8 cellular contexts compared by ENCODE assay signal in the genomic region with DNA sequence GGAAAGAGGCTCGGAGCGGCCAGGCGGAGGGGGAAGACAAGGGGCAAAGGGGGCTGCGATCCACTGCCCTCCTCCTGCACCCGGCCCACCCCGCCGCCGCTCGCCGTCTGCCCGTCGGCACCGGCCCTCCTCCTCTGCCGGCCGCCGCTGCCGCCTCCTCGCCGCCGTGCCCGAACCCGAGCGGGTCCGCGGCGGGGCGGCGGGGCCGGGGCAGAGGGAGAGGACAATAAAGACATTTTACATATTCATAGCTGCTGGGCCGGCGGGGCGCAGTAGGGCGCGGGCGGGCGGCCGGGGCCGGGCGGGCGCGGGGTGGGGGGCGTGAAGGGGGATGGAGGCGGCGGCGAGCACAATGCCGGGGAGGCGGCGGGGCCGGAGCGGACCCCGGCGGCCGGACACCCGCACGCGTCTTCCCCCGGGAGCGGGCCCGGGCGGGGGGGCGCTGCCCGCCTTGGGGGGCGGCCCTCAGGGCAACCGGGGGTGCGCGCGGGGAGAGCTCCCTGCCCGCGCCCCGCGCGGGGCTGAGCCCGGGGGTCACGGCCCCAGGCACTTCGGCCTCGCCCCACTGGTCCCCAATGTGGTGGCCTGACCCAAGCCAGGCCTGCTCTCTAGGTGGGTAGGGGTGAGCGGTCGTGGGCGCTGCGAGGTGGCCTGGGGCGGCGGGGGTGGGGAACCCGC. TPM values are rescaled to one million over a fixed set of nuclear protein-coding genes. Genes with fewer than 3 reads are reported as not detected.
A peak's percentile ranks its signal among the peaks of the same experiment; 100 is the strongest.
DNase-seq lines count a peak whose midpoint lies in the region; ATAC-seq and TF ChIP-seq lines count a peak whose summit lies in the region.

No MANE protein-coding gene starts in this region.

- no peaks in the 10 kb centered on the region for H3K9me3 ChIP-seq in adipocyte (ENCODE audit: control insufficient read depth, low read length)
- H3K9me3 ChIP-seq in iPS DF 6.9 (ENCODE audit: control insufficient read depth, insufficient read depth, low read length) = no peaks in the 10 kb centered on the region
- no peaks in the 10 kb centered on the region for H3K9me3 ChIP-seq in skeletal muscle tissue (ENCODE audit: control insufficient read depth in 3 of 3, low read length in 3 of 3)

- peak overlapping the region; percentile 59; the same call in 1 of the 2 replicates for H2AFZ ChIP-seq in KMS-11 (ENCODE audit: low read depth)

- CTCF ChIA-PET in HEK293T (lab: Yijun Ruan, JAX) = interaction anchor here (1.7 kb wide), 1 partner anchor 11 kb away, joined by 8 read pairs; no protein-coding TSS in a partner anchor

- DNase-seq in GM06990 (ENCODE audit: extremely low read depth, insufficient read length) (no peak), adipocyte (ENCODE audit: low read depth) (peak; percentile 56), iPS DF 6.9 (ENCODE audit: low read depth, low spot score) (no peak), GM13976 (ENCODE audit: low spot score) (no peak), HEK293T (ENCODE audit: extremely low spot score) (no peak)

- peak overlapping the region; percentile 84 for H3K4me3 ChIP-seq in GM06990 (replicated peaks; ENCODE audit: low read depth, low read length)
- no peak overlapping the region for H3K4me3 ChIP-seq in KMS-11 (IDR thresholded peaks at IDR 0.05; ENCODE audit: insufficient read depth, low read depth, low read length)
- peak overlapping the region; percentile 91 for H3K4me3 ChIP-seq in adipocyte (ENCODE audit: low read length)
- peak overlapping the region; percentile 86; the same call in 1 of the 2 replicates for H3K4me3 ChIP-seq in iPS DF 6.9 (ENCODE audit: low read length)
- peak overlapping the region; percentile 56 to 81 (median 77) for H3K4me3 ChIP-seq in skeletal muscle tissue (ENCODE audit: low read length in 3 of 3)

- no peaks in the 10 kb centered on the region for H3K36me3 ChIP-seq in GM06990 (ENCODE audit: control insufficient read depth, insufficient read depth, low read length)
- H3K36me3 ChIP-seq in KMS-11 (ENCODE audit: insufficient read depth) = no peaks in the 10 kb centered on the region
- no peaks in the 10 kb centered on the region for H3K36me3 ChIP-seq in adipocyte (ENCODE audit: control insufficient read depth, insufficient read depth, low read length, severe bottlenecking)
- H3K36me3 ChIP-seq in iPS DF 6.9 (ENCODE audit: control insufficient read depth, insufficient read depth, low read length) = no peaks in the 10 kb centered on the region
- H3K36me3 ChIP-seq in skeletal muscle tissue (ENCODE audit: control insufficient read depth in 3 of 3, insufficient read depth in 3 of 3, low read length in 3 of 3) = no peaks in the 10 kb centered on the region

- H3K4me1 ChIP-seq in KMS-11 (ENCODE audit: low read depth, poor library complexity, severe bottlenecking) = peaks cover 43% of the 10 kb centered on the region
- peaks cover 24% of the 10 kb centered on the region for H3K4me1 ChIP-seq in adipocyte (ENCODE audit: control insufficient read depth, insufficient read depth, low read length)
- no peaks in the 10 kb centered on the region for H3K4me1 ChIP-seq in iPS DF 6.9 (ENCODE audit: control insufficient read depth, insufficient read depth, low read length)
- H3K4me1 ChIP-seq in skeletal muscle tissue (ENCODE audit: control insufficient read depth in 3 of 3, insufficient read depth in 3 of 3, low read length in 3 of 3) = peaks cover 12 to 15% (median 15%) of the 10 kb centered on the region in 3 donors

- peak overlapping the region; percentile 99 for H3K27ac ChIP-seq in KMS-11
- no peak overlapping the region for H3K27ac ChIP-seq in iPS DF 6.9 (ENCODE audit: low read length)
- peak overlapping the region; percentile 98 for H3K27ac ChIP-seq in skeletal muscle tissue (ENCODE audit: low read depth, low read length)

- POLR2A ChIA-PET in HEK293T (lab: Yijun Ruan, JAX) = interaction anchor here (0.7 to 2.7 kb wide), 16 partner anchors 11 to 467 kb away, joined by 3 to 31 read pairs (median 6); no protein-coding TSS in a partner anchor

- H3K27me3 ChIP-seq in GM06990 (replicated peaks; ENCODE audit: control insufficient read depth, insufficient read depth, low read length) (no peaks in the 10 kb centered on the region), KMS-11 (ENCODE audit: insufficient read depth, low read depth) (no peaks in the 10 kb centered on the region), adipocyte (replicated peaks; ENCODE audit: control insufficient read depth, insufficient read depth, low read length) (no peaks in the 10 kb centered on the region), iPS DF 6.9 (ENCODE audit: control insufficient read depth, insufficient read depth, low read length) (no peaks in the 10 kb centered on the region), skeletal muscle tissue (ENCODE audit: control insufficient read depth in 3 of 3, insufficient read depth in 3 of 3, low read length in 3 of 3) (no peaks in the 10 kb centered on the region)

- no peak for TF ChIP-seq CTCF in GM06990 (IDR thresholded peaks at IDR 0.05; ENCODE audit: insufficient read depth, low read length, poor library complexity, severe bottlenecking)
- no peak for TF ChIP-seq CTCF in KMS-11 (conservative IDR thresholded peaks at IDR 0.05; ENCODE audit: low read depth, low read length)
- no peak for TF ChIP-seq CTCF in GM13976 (IDR thresholded peaks at IDR 0.05; ENCODE audit: borderline replicate concordance, control extremely low read depth, extremely low read depth, insufficient read depth, missing control alignments)

- H3K79me2 ChIP-seq in KMS-11 (ENCODE audit: insufficient read depth, low read depth) = peaks cover 43% of the 10 kb centered on the region

- no peaks in the 10 kb centered on the region for H4K20me1 ChIP-seq in KMS-11 (ENCODE audit: insufficient read depth)

- peak overlapping the region; percentile 98 for H3K9ac ChIP-seq in KMS-11
- peak overlapping the region; percentile 87 for H3K9ac ChIP-seq in adipocyte (ENCODE audit: low read length)
- peak overlapping the region; percentile 61 to 85 (median 84) for H3K9ac ChIP-seq in skeletal muscle tissue (ENCODE audit: low read depth in 1 of 3, low read length in 3 of 3)

- no CpG with 5 or more reads among the region's 83 CpGs for WGBS in iPS DF 6.9 (ENCODE audit: insufficient coverage, insufficient read length)

- in situ Hi-C loops in GM13976 (cut with MboI; ENCODE audit: low sequenced_read_pairs, unreplicated experiment) = no loop called here

- peak; percentile 9 for ATAC-seq in GM21528 (IDR thresholded peaks at IDR 0.05; ENCODE audit: low FRiP score, unreplicated experiment)

- peak overlapping the region; percentile 62 for H3K4me2 ChIP-seq in KMS-11

TF ChIP-seq in HEK293T, 16 proteins besides CTCF, POLR2A, EP300 and RAD21:
- TF ChIP-seq ZNF384 (IDR thresholded peaks at IDR 0.05) (no peak), LEF1 (IDR thresholded peaks at IDR 0.05; ENCODE audit: borderline replicate concordance) (no peak), BHLHE40 (IDR thresholded peaks at IDR 0.05; ENCODE audit: borderline replicate concordance) (no peak), CTBP1 (IDR thresholded peaks at IDR 0.05; ENCODE audit: borderline replicate concordance) (no peak), SP1 (IDR thresholded peaks at IDR 0.05) (no peak), FOXM1 (IDR thresholded peaks at IDR 0.05; ENCODE audit: borderline replicate concordance) (no peak), ARNT (IDR thresholded peaks at IDR 0.05) (no peak), SUZ12 (IDR thresholded peaks at IDR 0.05) (no peak), HDGF (IDR thresholded peaks at IDR 0.05; ENCODE audit: borderline replicate concordance) (no peak), TARDBP (IDR thresholded peaks at IDR 0.05) (no peak), ELF4 (IDR thresholded peaks at IDR 0.05) (no peak), L3MBTL2 (conservative IDR thresholded peaks at IDR 0.05) (no peak), FOXA1 (IDR thresholded peaks at IDR 0.05) (no peak), NFRKB (IDR thresholded peaks at IDR 0.05) (no peak), FOXK2 (IDR thresholded peaks at IDR 0.05) (no peak)
- TF ChIP-seq, protein P1, sequence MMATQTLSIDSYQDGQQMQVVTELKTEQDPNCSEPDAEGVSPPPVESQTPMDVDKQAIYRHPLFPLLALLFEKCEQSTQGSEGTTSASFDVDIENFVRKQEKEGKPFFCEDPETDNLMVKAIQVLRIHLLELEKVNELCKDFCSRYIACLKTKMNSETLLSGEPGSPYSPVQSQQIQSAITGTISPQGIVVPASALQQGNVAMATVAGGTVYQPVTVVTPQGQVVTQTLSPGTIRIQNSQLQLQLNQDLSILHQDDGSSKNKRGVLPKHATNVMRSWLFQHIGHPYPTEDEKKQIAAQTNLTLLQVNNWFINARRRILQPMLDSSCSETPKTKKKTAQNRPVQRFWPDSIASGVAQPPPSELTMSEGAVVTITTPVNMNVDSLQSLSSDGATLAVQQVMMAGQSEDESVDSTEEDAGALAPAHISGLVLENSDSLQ (IDR thresholded peaks at IDR 0.05) = no peak

RNA-seq across cellular contexts. Expression of a gene that starts 0.6 kb away (rescaled TPM):
- total RNA-seq in skeletal muscle tissue = 11.5 TPM
